ENCODE assay signal across 27 cellular contexts in the genomic region with DNA sequence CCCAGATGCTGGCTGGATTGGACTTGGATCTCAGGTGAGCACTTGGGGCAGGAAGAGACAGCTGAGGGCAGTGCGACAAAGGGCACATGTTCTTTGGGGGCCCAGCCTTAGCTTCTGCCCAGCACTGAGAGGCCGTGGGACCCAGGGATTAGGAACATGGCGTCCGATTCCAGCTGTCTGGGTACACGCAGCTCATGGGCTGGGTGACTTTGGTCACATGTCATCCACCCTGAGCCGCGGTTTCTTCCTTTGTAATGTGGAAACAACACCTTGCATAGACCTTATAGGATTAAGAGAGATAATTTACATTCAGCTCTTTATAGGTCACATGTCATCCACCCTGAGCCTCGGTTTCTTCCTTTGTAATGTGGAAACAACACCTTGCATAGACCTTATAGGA. TPM values are rescaled to one million over a fixed set of nuclear protein-coding genes. Genes with fewer than 3 reads are reported as not detected.
"Had no signal": no experiment of that assay in that cellular context is flagged by ENCODE, and none has a peak within 500 bp of the region (broad histone marks: within the 10 kb centered on the region; RNA-seq: fewer than 3 reads in every experiment).

No MANE protein-coding gene starts in this region.

- FAIRE-seq: endothelial cell of umbilical vein, islet of Langerhans had no signal

- H3K4me1 ChIP-seq: esophagus muscularis mucosa, foreskin keratinocyte, gastroesophageal sphincter, lower lobe of right lung, prostate gland, right atrium auricular region, spleen, transverse colon had no signal

- H3K27ac ChIP-seq: coronary artery, esophagus muscularis mucosa, foreskin keratinocyte, gastroesophageal sphincter, heart left ventricle, lower lobe of right lung, prostate gland, right atrium auricular region, sigmoid colon, spleen, thoracic aorta, transverse colon had no signal

- H3K27me3 ChIP-seq: foreskin keratinocyte, heart left ventricle, right atrium auricular region, sigmoid colon, transverse colon had no signal

- DNase-seq: dermis blood vessel endothelial cell; effector memory CD4-positive, alpha-beta T cell; foreskin keratinocyte; hippocampal formation; left ventricle myocardium superior; lower lobe of right lung; naive B cell; stimulated activated CD4-positive, alpha-beta T cell treated with anti-CD3 and anti-CD28 coated beads, Interleukin-4, amount 100 ng/mL, for 4 hours; stimulated activated naive CD8-positive, alpha-beta T cell treated with anti-CD3 and anti-CD28 coated beads, Interleukin-15, Interleukin-2, amounts not matched to agents 100 U/mL and 50 U/mL, for 24 hours; substantia nigra; transverse colon had no signal

- H3K9me3 ChIP-seq: esophagus muscularis mucosa, gastroesophageal sphincter, heart left ventricle, lower lobe of right lung, prostate gland, right atrium auricular region, sigmoid colon, spleen, thoracic aorta, transverse colon had no signal

- ATAC-seq: foreskin keratinocyte; gastroesophageal sphincter; lower lobe of right lung; stimulated activated memory B cell treated with anti-CD40 and anti-IgM and Interleukin-4, amounts not matched to agents 10 μg/mL and 1 μg/mL and 100 μg/mL, for 72 hours; stimulated activated naive CD8-positive, alpha-beta T cell treated with anti-CD3 and anti-CD28 coated beads, Interleukin-15, Interleukin-2, amounts not matched to agents 100 U/mL and 50 U/mL, for 24 hours had no signal

- H3K4me3 ChIP-seq: coronary artery, esophagus muscularis mucosa, gastroesophageal sphincter, heart left ventricle, lower lobe of right lung, prostate gland, right atrium auricular region, sigmoid colon, spleen, thoracic aorta, transverse colon had no signal

- H3K36me3 ChIP-seq: gastroesophageal sphincter, lower lobe of right lung, prostate gland, sigmoid colon, spleen, transverse colon had no signal

RNA-seq across cellular contexts. Expression of a gene that starts 39.8 kb away (rescaled TPM):
- total RNA-seq: endothelial cell of umbilical vein, epithelial cell of proximal tubule, foreskin keratinocyte, kidney epithelial cell, lower lobe of right lung, neural crest cell, osteocyte had no signal
